ENCODE assay signal across 2 cellular contexts in genomic region chr9:80690340-80690939, GRCh38.
A peak's percentile ranks its signal among the peaks of the same experiment; 100 is the strongest.
TF ChIP-seq lines count a peak whose summit lies in the region.

No MANE protein-coding gene starts in this region.

TF ChIP-seq in liver, 16 proteins besides CTCF, POLR2A, EP300 and RAD21 (continued from another document):
- no peak for TF ChIP-seq REST (IDR thresholded peaks at IDR 0.05)
- TF ChIP-seq YY1 (IDR thresholded peaks at IDR 0.05) = no peak
- no peak for TF ChIP-seq MAX (IDR thresholded peaks at IDR 0.05)
- peak; percentile 64 for TF ChIP-seq NR2F2 (IDR thresholded peaks at IDR 0.05)
- TF ChIP-seq FOXA2 (IDR thresholded peaks at IDR 0.05) = no peak
- no peak for TF ChIP-seq ZBTB33 (IDR thresholded peaks at IDR 0.05)
TF ChIP-seq in liver: peak in this region for 1.

TF ChIP-seq in HepG2, 621 proteins besides CTCF, POLR2A, EP300 and RAD21 (continued from another document):
- TF ChIP-seq REST (IDR thresholded peaks at IDR 0.05; ENCODE audit: borderline replicate concordance in 1 of 2, low read depth in 1 of 2, low read length in 2 of 2) (no peak), SP5 (CRISPR knock-in tag; IDR thresholded peaks at IDR 0.05; ENCODE audit: borderline replicate concordance, low read depth) (no peak), DMTF1 (CRISPR knock-in tag; IDR thresholded peaks at IDR 0.05) (no peak), NFIC (IDR thresholded peaks at IDR 0.05; ENCODE audit: low read length) (no peak), LCORL (IDR thresholded peaks at IDR 0.05) (no peak), LCORL (CRISPR knock-in tag; IDR thresholded peaks at IDR 0.05) (no peak), MXI1 (IDR thresholded peaks at IDR 0.05; ENCODE audit: borderline replicate concordance, low read depth, low read length) (no peak), CHCHD3 (CRISPR knock-in tag; IDR thresholded peaks at IDR 0.05) (no peak)
